In the genomic region with DNA sequence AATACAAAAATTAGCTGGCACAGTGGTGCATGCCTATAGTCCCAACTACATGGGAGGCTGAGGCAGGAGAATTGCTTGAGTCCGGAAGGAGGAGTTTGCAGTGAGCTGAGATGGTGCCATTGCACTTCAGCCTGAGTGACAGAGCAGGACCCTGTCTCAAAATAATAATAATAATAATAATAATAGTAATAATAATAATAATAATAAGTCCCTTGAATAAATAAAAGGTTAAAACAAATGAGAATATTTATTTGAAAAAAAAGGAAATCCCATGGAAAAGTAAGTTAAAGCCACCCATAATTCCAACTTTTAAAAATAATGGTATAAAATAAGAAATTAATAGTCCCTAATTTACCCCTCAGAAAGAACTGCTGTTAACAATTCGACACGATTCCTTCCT, we compare ENCODE assay signal across 18 cellular contexts. TPM values are rescaled to one million over a fixed set of nuclear protein-coding genes. Genes with fewer than 3 reads are reported as not detected.
DNase-seq lines count a peak whose midpoint lies in the region; ATAC-seq and TF ChIP-seq lines count a peak whose summit lies in the region.
"Had no signal": no experiment of that assay in that cellular context is flagged by ENCODE, and none has a peak within 500 bp of the region (broad histone marks: within the 10 kb centered on the region; RNA-seq: fewer than 3 reads in every experiment).

No MANE protein-coding gene starts in this region.

- no peaks in the 10 kb centered on the region for H3K9me3 ChIP-seq in esophagus muscularis mucosa
- no peaks in the 10 kb centered on the region for H3K9me3 ChIP-seq in trophoblast cell (ENCODE audit: insufficient read depth, low read depth, low read length)
- no peaks in the 10 kb centered on the region for H3K9me3 ChIP-seq in stomach smooth muscle (ENCODE audit: control insufficient read depth in 2 of 2, low read length in 2 of 2)
- H3K9me3 ChIP-seq in vagina: no peaks in the 10 kb centered on the region

- TF ChIP-seq CTCF in esophagus muscularis mucosa (IDR thresholded peaks at IDR 0.05): no peak
- no peak for TF ChIP-seq CTCF in vagina (IDR thresholded peaks at IDR 0.05)

- H2BK5ac ChIP-seq in trophoblast cell (ENCODE audit: low read depth, low read length, poor library complexity): no peak overlapping the region

- H3K4me3 ChIP-seq in esophagus muscularis mucosa (no peak overlapping the region), trophoblast cell (ENCODE audit: low read depth, low read length) (no peak overlapping the region), stomach smooth muscle (ENCODE audit: low read length in 2 of 2) (no peak overlapping the region), vagina (no peak overlapping the region)
- H3K4me3 ChIP-seq: GM23248 had no signal

- no peak for TF ChIP-seq POLR2A in esophagus muscularis mucosa (IDR thresholded peaks at IDR 0.05; ENCODE audit: low read depth)
- no peak for TF ChIP-seq POLR2A in vagina (IDR thresholded peaks at IDR 0.05)

- no peak for DNase-seq in esophagus muscularis mucosa (ENCODE audit: extremely low spot score)
- DNase-seq in trophoblast cell: no peak
- no peak for DNase-seq in vagina (ENCODE audit: extremely low spot score in 2 of 2)
- no peak for DNase-seq in left colon
- DNase-seq in NCI-H2107 (lab: John Stamatoyannopoulos, UW): no peak
- DNase-seq: C1 segment of cervical spinal cord; Calu3; CD4-positive, alpha-beta memory T cell; COR-L47; DMS53; DMS79 treated with DMSO at 0.1 percent for 48 hours; GF-D8; H7; HCEC 1CT had no signal

- H3K9ac ChIP-seq in trophoblast cell (ENCODE audit: low read length): no peak overlapping the region
- no peak overlapping the region for H3K9ac ChIP-seq in stomach smooth muscle (ENCODE audit: low read length in 2 of 2)
- H3K9ac ChIP-seq: GM23248 had no signal

- H2AFZ ChIP-seq in trophoblast cell (ENCODE audit: insufficient read depth, low read length, poor library complexity): no peak overlapping the region
- H2AFZ ChIP-seq: GM23248 had no signal

- peak overlapping the region; percentile 47 for H2BK12ac ChIP-seq in trophoblast cell (ENCODE audit: low read length)

- H2AK5ac ChIP-seq in trophoblast cell (ENCODE audit: low read length): no peak overlapping the region

- no peaks in the 10 kb centered on the region for H3K79me2 ChIP-seq in trophoblast cell (ENCODE audit: control insufficient read depth, insufficient read depth, low read length, poor library complexity)

- H3K79me1 ChIP-seq in trophoblast cell (ENCODE audit: low read length): peaks cover 6% of the 10 kb centered on the region

- no peak overlapping the region for H4K91ac ChIP-seq in trophoblast cell (ENCODE audit: low read depth, low read length)

- H3K23ac ChIP-seq in trophoblast cell (ENCODE audit: low read length): no peak overlapping the region

- H3K27ac ChIP-seq in esophagus muscularis mucosa (replicated peaks in 1 of 4) (peak overlapping the region in 3 of 4 donors; percentile 53 to 63 (median 56)), trophoblast cell (ENCODE audit: low read depth, low read length) (no peak overlapping the region), stomach smooth muscle (ENCODE audit: low read length) (peak overlapping the region; percentile 74), vagina (peak overlapping the region; percentile 72)
- H3K27ac ChIP-seq: GM23248 had no signal

- H4K8ac ChIP-seq in trophoblast cell (ENCODE audit: low read depth, low read length): no peak overlapping the region

- TF ChIP-seq EP300 in esophagus muscularis mucosa (IDR thresholded peaks at IDR 0.05): no peak

- no peak overlapping the region for H3K18ac ChIP-seq in trophoblast cell (ENCODE audit: low read length)

- 94% methylated on average over 3 of the region's 3 CpGs for WGBS in esophagus muscularis mucosa
- no CpG with 5 or more reads among the region's 3 CpGs for WGBS in trophoblast cell (ENCODE audit: extremely low coverage, insufficient coverage, insufficient read length)

- H4K12ac ChIP-seq in trophoblast cell (ENCODE audit: low read depth, low read length): no peak overlapping the region

- H3K36me3 ChIP-seq in esophagus muscularis mucosa (no peaks in the 10 kb centered on the region), trophoblast cell (ENCODE audit: control insufficient read depth in 1 of 2, insufficient read depth in 2 of 2, low read length in 2 of 2) (no peaks in the 10 kb centered on the region), stomach smooth muscle (ENCODE audit: control insufficient read depth in 2 of 2, insufficient read depth in 2 of 2, low read length in 2 of 2) (no peaks in the 10 kb centered on the region), vagina (no peaks in the 10 kb centered on the region)

- H3K27me3 ChIP-seq in esophagus muscularis mucosa: no peaks in the 10 kb centered on the region
- no peaks in the 10 kb centered on the region for H3K27me3 ChIP-seq in trophoblast cell (ENCODE audit: insufficient read depth, low read length)
- no peaks in the 10 kb centered on the region for H3K27me3 ChIP-seq in stomach smooth muscle (ENCODE audit: control insufficient read depth in 1 of 2, insufficient read depth in 2 of 2, low read length in 2 of 2)
- H3K27me3 ChIP-seq in vagina: no peaks in the 10 kb centered on the region

- ATAC-seq in left colon (no peak), HG03159 (IDR thresholded peaks at IDR 0.05; ENCODE audit: unreplicated experiment) (no peak)

- intact Hi-C loops in esophagus muscularis mucosa (cut with DNase I) (no loop called here), vagina (cut with DNase I) (no loop called here), left colon (cut with DNase I, micrococcal nuclease) (no loop called here)

- H2BK120ac ChIP-seq in trophoblast cell (ENCODE audit: insufficient read depth, low read length, poor library complexity): peak overlapping the region; percentile 27

- H3K4me1 ChIP-seq in esophagus muscularis mucosa (peaks cover 12 to 71% (median 56%) of the 10 kb centered on the region in 4 donors), trophoblast cell (ENCODE audit: control insufficient read depth in 1 of 2, insufficient read depth in 2 of 2, low read length in 2 of 2) (peaks cover 7% of the 10 kb centered on the region in 2 experiments), stomach smooth muscle (ENCODE audit: control insufficient read depth, insufficient read depth, low read length) (peaks cover 51% of the 10 kb centered on the region), vagina (peaks cover 29% of the 10 kb centered on the region)

- no peak overlapping the region for H3K4me2 ChIP-seq in trophoblast cell (ENCODE audit: low read length)

- no peak overlapping the region for H3K4ac ChIP-seq in trophoblast cell (ENCODE audit: low read depth, low read length)

- H3K14ac ChIP-seq in trophoblast cell (ENCODE audit: low read length): peak overlapping the region; percentile 37

RNA-seq across cellular contexts. Expression of a gene that starts 10.0 kb away (rescaled TPM):
- total RNA-seq in esophagus muscularis mucosa (10 to 100 TPM; 21.9 to 57.0 (median 37.5) TPM), vagina (25.3 TPM), left colon (10 to 100 TPM; 16.1 to 21.7 TPM)
- polyA plus RNA-seq in trophoblast cell (2013): 36.1 and 37.2 TPM in 2 replicates
- total RNA-seq: A673 had no signal
